Comparison of ENCODE assay signal across 16 cellular contexts in genomic region chr10:2994562-2994961, GRCh38.
DNase-seq lines count a peak whose midpoint lies in the region; ATAC-seq and TF ChIP-seq lines count a peak whose summit lies in the region.
"Had no signal": no experiment of that assay in that cellular context is flagged by ENCODE, and none has a peak within 500 bp of the region (broad histone marks: within the 10 kb centered on the region; RNA-seq: fewer than 3 reads in every experiment).

No MANE protein-coding gene starts in this region.

- peak in 1 of 6 experiments; percentile 1 for TF ChIP-seq CTCF in thyroid gland (IDR thresholded peaks at IDR 0.05)
- no peak for TF ChIP-seq CTCF in dorsolateral prefrontal cortex (IDR thresholded peaks at IDR 0.05 in 54 of 56, conservative IDR thresholded peaks at IDR 0.05 in 2 of 56; ENCODE audit: low read depth in 1 of 56, partially characterized antibody in 56 of 56)
- TF ChIP-seq CTCF in sigmoid colon (IDR thresholded peaks at IDR 0.05): no peak

- 22 to 31% methylated on average over 5 of the region's 5 CpGs for WGBS in thyroid gland, 2 donors
- whole genome bisulfite sequencing in sigmoid colon, 2 donors: 84 to 87% methylated on average over 5 of the region's 5 CpGs

- intact Hi-C loops in thyroid gland (cut with DNase I): no loop called here
- intact Hi-C loops in dorsolateral prefrontal cortex (cut with DNase I): no loop called here
- intact Hi-C loops in sigmoid colon (cut with DNase I): no loop called here

- H3K36me3 ChIP-seq in thyroid gland: no peaks in the 10 kb centered on the region
- no peaks in the 10 kb centered on the region for H3K36me3 ChIP-seq in sigmoid colon

- H3K27ac ChIP-seq in thyroid gland: peak overlapping the region; percentile 14 to 59 (median 41)
- H3K27ac ChIP-seq in dorsolateral prefrontal cortex: no peak overlapping the region
- H3K27ac ChIP-seq in sigmoid colon: no peak overlapping the region

- H3K4me3 ChIP-seq in thyroid gland (replicated peaks in 1 of 3) (no peak overlapping the region), dorsolateral prefrontal cortex (no peak overlapping the region), sigmoid colon (no peak overlapping the region)

- H3K27ac Mint-ChIP-seq in stimulated activated effector memory CD8-positive, alpha-beta T cell treated with anti-CD3 and anti-CD28 coated beads, Interleukin-12 subunit alpha, Interleukin-12 subunit beta, amount 100 ng/mL, for 72 hours: no peak overlapping the region

- H3K4me3 Mint-ChIP-seq in stimulated activated effector memory CD8-positive, alpha-beta T cell treated with anti-CD3 and anti-CD28 coated beads, Interleukin-12 subunit alpha, Interleukin-12 subunit beta, amount 100 ng/mL, for 72 hours: no peak overlapping the region

- DNase-seq in GM03348 (ENCODE audit: low spot score): peak; percentile 72
- DNase-seq in astrocyte of the hippocampus (ENCODE audit: low read depth, low spot score): peak; percentile 67
- peak; percentile 36 for DNase-seq in fibroblast of the conjunctiva (ENCODE audit: low read depth)
- peak; percentile 40 to 47 for DNase-seq in thyroid gland
- no peak for DNase-seq in dorsolateral prefrontal cortex
- no peak for DNase-seq in stimulated activated effector memory CD8-positive, alpha-beta T cell treated with anti-CD3 and anti-CD28 coated beads, Interleukin-12 subunit alpha, Interleukin-12 subunit beta, amount 100 ng/mL, for 72 hours (ENCODE audit: low spot score in 2 of 2)
- DNase-seq in sigmoid colon: no peak
- DNase-seq: AML-193, Calu3, DND-41, GF-D8, GOT3, MV-4-11, NCI-H1436, NCI-H2029 treated with DMSO at 0.1 percent for 48 hours, NCI-H510A had no signal

- ATAC-seq in stimulated activated effector memory CD8-positive, alpha-beta T cell treated with anti-CD3 and anti-CD28 coated beads, Interleukin-12 subunit alpha, Interleukin-12 subunit beta, amount 100 ng/mL, for 72 hours: no peak

- no peaks in the 10 kb centered on the region for H3K9me3 ChIP-seq in thyroid gland
- peaks cover 0 to 5% (median under 1%) of the 10 kb centered on the region in 4 donors for H3K9me3 ChIP-seq in sigmoid colon

- no peak for TF ChIP-seq EP300 in sigmoid colon (IDR thresholded peaks at IDR 0.05)

- H3K27me3 ChIP-seq in thyroid gland: no peaks in the 10 kb centered on the region
- H3K27me3 ChIP-seq in dorsolateral prefrontal cortex: peaks cover 0 to 6% (median 0%) of the 10 kb centered on the region in 45 donors
- no peaks in the 10 kb centered on the region for H3K27me3 ChIP-seq in sigmoid colon

- no peaks in the 10 kb centered on the region for H3K4me1 Mint-ChIP-seq in stimulated activated effector memory CD8-positive, alpha-beta T cell treated with anti-CD3 and anti-CD28 coated beads, Interleukin-12 subunit alpha, Interleukin-12 subunit beta, amount 100 ng/mL, for 72 hours

- H3K9me3 Mint-ChIP-seq in stimulated activated effector memory CD8-positive, alpha-beta T cell treated with anti-CD3 and anti-CD28 coated beads, Interleukin-12 subunit alpha, Interleukin-12 subunit beta, amount 100 ng/mL, for 72 hours: no peaks in the 10 kb centered on the region

- TF ChIP-seq POLR2A in thyroid gland (IDR thresholded peaks at IDR 0.05): no peak
- no peak for TF ChIP-seq POLR2A in sigmoid colon (IDR thresholded peaks at IDR 0.05)

- H3K4me1 ChIP-seq in thyroid gland: peaks cover 4 to 18% of the 10 kb centered on the region in 2 donors
- H3K4me1 ChIP-seq in sigmoid colon: no peaks in the 10 kb centered on the region

- no peaks in the 10 kb centered on the region for H3K36me3 Mint-ChIP-seq in stimulated activated effector memory CD8-positive, alpha-beta T cell treated with anti-CD3 and anti-CD28 coated beads, Interleukin-12 subunit alpha, Interleukin-12 subunit beta, amount 100 ng/mL, for 72 hours

Comparison
In these comparisons a context has a peak if more than half of its experiments do, and no peak if none do; other contexts are left out.
1. DNase-seq: peak in GM03348 (single experiment), astrocyte of the hippocampus (single experiment), fibroblast of the conjunctiva (single experiment) and thyroid gland (2 of 2); none in dorsolateral prefrontal cortex (0 of 10), stimulated activated effector memory CD8-positive, alpha-beta T cell treated with anti-CD3 and anti-CD28 coated beads, Interleukin-12 subunit alpha, Interleukin-12 subunit beta, amount 100 ng/mL, for 72 hours (0 of 2) and sigmoid colon (single experiment).
2. H3K27ac ChIP-seq: peak in thyroid gland (3 of 3); none in dorsolateral prefrontal cortex (0 of 59) and sigmoid colon (0 of 4).